ENCODE assay signal across 21 cellular contexts in the genomic region with DNA sequence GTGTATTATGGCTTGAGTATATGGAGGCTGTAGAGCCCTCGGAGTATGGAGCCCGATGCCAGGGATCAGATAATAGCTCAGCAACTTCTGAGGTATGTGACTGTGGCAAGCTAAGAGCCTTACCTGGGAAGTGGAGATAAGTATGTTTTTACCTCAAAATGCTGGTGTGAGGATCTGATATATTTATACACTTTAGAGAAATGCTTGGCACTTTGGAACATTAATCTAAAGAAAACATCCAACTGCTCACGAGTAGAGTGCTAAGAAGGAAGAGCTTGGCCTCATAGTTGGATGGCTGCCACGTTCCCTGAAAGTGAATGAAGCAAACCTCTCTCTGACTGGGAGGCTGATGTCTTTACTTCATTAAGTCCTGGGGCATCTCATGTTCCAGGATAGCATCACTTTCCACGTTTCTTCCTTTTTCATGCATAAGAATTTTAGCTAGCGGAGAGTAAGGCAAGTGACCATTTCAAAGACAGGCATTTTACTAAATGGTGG. TPM values are rescaled to one million over a fixed set of nuclear protein-coding genes. Genes with fewer than 3 reads are reported as not detected.
DNase-seq lines count a peak whose midpoint lies in the region; TF ChIP-seq lines count a peak whose summit lies in the region.
"Had no signal": no experiment of that assay in that cellular context is flagged by ENCODE, and none has a peak within 500 bp of the region (broad histone marks: within the 10 kb centered on the region; RNA-seq: fewer than 3 reads in every experiment).

No MANE protein-coding gene starts in this region.

- DNase-seq in EH (ENCODE audit: low read depth) (peak; percentile 21), NCI-H69 (lab: John Stamatoyannopoulos, UW) (peak; percentile 5), fibroblast of mammary gland (ENCODE audit: low read depth) (peak; percentile 24), renal cortical epithelial cell (ENCODE audit: low read depth) (peak; percentile 42), DMS53 (lab: John Stamatoyannopoulos, UW) (no peak), ureter (ENCODE audit: low spot score) (no peak), SHP77 (lab: John Stamatoyannopoulos, UW) (no peak), RWPE1 (ENCODE audit: low spot score) (no peak)
- DNase-seq: activated CD4-positive, alpha-beta T cell treated with anti-CD3 and anti-CD28 coated beads, Interleukin-2, amount 50 U/mL, for 48 hours; activated naive CD4-positive, alpha-beta T cell treated with anti-CD3 and anti-CD28 coated beads, Interleukin-2, amount 50 U/mL, for 16 hours; activated T-cell treated with anti-CD3 and anti-CD28 coated beads, Interleukin-2, amount 50 U/mL, for 24 hours; BE2C; Calu3; dorsolateral prefrontal cortex; esophagus squamous epithelium; H9; left colon; NCI-H146; NCI-H446 treated with DMSO at 0.1 percent for 48 hours; T-cell had no signal

- H3K27ac ChIP-seq in RWPE1: no peak overlapping the region
- H3K27ac ChIP-seq: esophagus squamous epithelium had no signal

- POLR2A ChIA-PET in RWPE1 (lab: Yijun Ruan, JAX; ENCODE audit: low non-redundant PET): no interaction called here

- TF ChIP-seq CTCF in fibroblast of mammary gland (conservative IDR thresholded peaks at IDR 0.05; ENCODE audit: control insufficient read depth, insufficient read depth, low read depth, low read length): no peak
- no peak for TF ChIP-seq CTCF in RWPE1 (conservative IDR thresholded peaks at IDR 0.05; ENCODE audit: low read depth)

- CTCF ChIA-PET in RWPE1 (lab: Yijun Ruan, JAX): no interaction called here

- no peak overlapping the region for H3K4me3 ChIP-seq in fibroblast of mammary gland (ENCODE audit: control insufficient read depth, low read depth, low read length)
- H3K4me3 ChIP-seq: dorsolateral prefrontal cortex, esophagus squamous epithelium had no signal

RNA-seq across cellular contexts. Expression of gene GOLGA8J, which starts 58.9 kb away (rescaled TPM):
- total RNA-seq in renal cortical epithelial cell (0.10 TPM in 1 of 2 replicates, not detected in the other), ureter (not detected)
- total RNA-seq: Calu3, esophagus squamous epithelium, H9, left colon, mucosa of gallbladder, T-cell had no signal

Comparison
In these comparisons a context has a peak if more than half of its experiments do, and no peak if none do; other contexts are left out.
1. DNase-seq: peak in EH (single experiment), NCI-H69 (single experiment), fibroblast of mammary gland (single experiment) and renal cortical epithelial cell (single experiment); none in DMS53 (single experiment), ureter (single experiment), SHP77 (0 of 2) and RWPE1 (single experiment).